Comparison of ENCODE assay signal across 2 cellular contexts in genomic region chr19:19064811-19065745, GRCh38.
TF ChIP-seq lines count a peak whose summit lies in the region.

No MANE protein-coding gene starts in this region.

TF ChIP-seq in GM12878, 131 proteins besides CTCF, POLR2A, EP300 and RAD21 (continued from another document):
- TF ChIP-seq ZBTB4 (CRISPR knock-in tag; IDR thresholded peaks at IDR 0.05) (no peak), RUNX3 (IDR thresholded peaks at IDR 0.05; ENCODE audit: low read length) (0 out of 2 replicates have a peak, but pooled peaks have one; percentile 19), TCF7 (IDR thresholded peaks at IDR 0.05; ENCODE audit: borderline replicate concordance) (no peak), PKNOX1 (IDR thresholded peaks at IDR 0.05) (peak; percentile 28; the same call in 1 of the 2 replicates)

TF ChIP-seq in HEK293T, 16 proteins besides CTCF, POLR2A, EP300 and RAD21 (continued from another document):
- TF ChIP-seq L3MBTL2 (conservative IDR thresholded peaks at IDR 0.05) = no peak
- no peak for TF ChIP-seq BHLHE40 (IDR thresholded peaks at IDR 0.05; ENCODE audit: borderline replicate concordance)
- no peak for TF ChIP-seq PKNOX1 (IDR thresholded peaks at IDR 0.05)
- TF ChIP-seq FOXK2 (IDR thresholded peaks at IDR 0.05) = no peak
- no peak for TF ChIP-seq ELF4 (IDR thresholded peaks at IDR 0.05)
- no peak for TF ChIP-seq FOXM1 (IDR thresholded peaks at IDR 0.05; ENCODE audit: borderline replicate concordance)
- no peak for TF ChIP-seq LEF1 (IDR thresholded peaks at IDR 0.05; ENCODE audit: borderline replicate concordance)
- no peak for TF ChIP-seq NFRKB (IDR thresholded peaks at IDR 0.05)
- TF ChIP-seq ARNT (IDR thresholded peaks at IDR 0.05) = no peak
- TF ChIP-seq ZNF384 (IDR thresholded peaks at IDR 0.05) = no peak
- TF ChIP-seq HDGF (IDR thresholded peaks at IDR 0.05; ENCODE audit: borderline replicate concordance) = no peak
- TF ChIP-seq CTBP1 (IDR thresholded peaks at IDR 0.05; ENCODE audit: borderline replicate concordance) = no peak
